25 cellular contexts compared by ENCODE assay signal in genomic region chr4:84894621-84895020, GRCh38.
"Had no signal": no experiment of that assay in that cellular context is flagged by ENCODE, and none has a peak within 500 bp of the region (broad histone marks: within the 10 kb centered on the region; RNA-seq: fewer than 3 reads in every experiment).

No MANE protein-coding gene starts in this region.

- FAIRE-seq: endothelial cell of umbilical vein, TTC549 had no signal

- DNase-seq: activated CD4-positive, alpha-beta T cell treated with anti-CD3 and anti-CD28 coated beads, Interleukin-2, amount 10 ng/mL, durations not matched to agents 24 days and 14 days; activated CD4-positive, CD25-positive, alpha-beta regulatory T cell treated with anti-CD3 and anti-CD28 coated beads, Interleukin-2, amount 50 U/mL, for 72 hours; activated CD8-positive, alpha-beta T cell treated with anti-CD3 and anti-CD28 coated beads for 36 hours; activated naive CD8-positive, alpha-beta T cell treated with anti-CD3 and anti-CD28 coated beads, Interleukin-2, amount 50 U/mL, for 24 hours; activated T-cell treated with anti-CD3 and anti-CD28 coated beads, Interleukin-2, amount 50 U/mL, for 4 hours; amygdala; central memory CD4-positive, alpha-beta T cell; esophagus squamous epithelium; foreskin melanocyte; heart right ventricle; mesendoderm; stimulated activated CD4-positive, alpha-beta T cell treated with anti-CD3 and anti-CD28 coated beads, Interleukin-12 subunit alpha, Interleukin-12 subunit beta, amount 100 ng/mL, for 4 hours; stimulated activated CD4-positive, alpha-beta T cell treated with anti-CD3 and anti-CD28 coated beads, Interleukin-4, amount 100 ng/mL, for 1 hour; stimulated activated naive CD8-positive, alpha-beta T cell treated with anti-CD3 and anti-CD28 coated beads, Interleukin-15, Interleukin-2, amounts not matched to agents 100 U/mL and 50 U/mL, for 24 hours; T-helper 9 cell; testis; WERI-Rb-1 had no signal

- H3K4me3 ChIP-seq: breast epithelium, esophagus squamous epithelium, heart right ventricle, skin epidermis, testis had no signal

- H3K9me3 ChIP-seq: breast epithelium, esophagus squamous epithelium, heart right ventricle, neutrophil, testis had no signal

- H3K36me3 ChIP-seq: breast epithelium had no signal

- H3K4me1 ChIP-seq: breast epithelium, testis had no signal

- ATAC-seq: activated CD8-positive, alpha-beta T cell treated with anti-CD3 and anti-CD28 coated beads for 36 hours; activated naive CD8-positive, alpha-beta T cell treated with anti-CD3 and anti-CD28 coated beads, Interleukin-2, amount 50 U/mL, for 24 hours; activated T-cell treated with anti-CD3 and anti-CD28 coated beads, Interleukin-2, amount 50 U/mL, for 4 hours; activated T-helper 17 cell treated with anti-CD3 and anti-CD28 coated beads, Interleukin-2, amount 50 U/mL, for 72 hours; heart right ventricle; natural killer cell treated with Interleukin-12 subunit alpha and Interleukin-12 subunit beta and Interleukin-15 and Interleukin-18, amount 100 ng/mL, for 72 hours; sciatic nerve; stimulated activated naive CD8-positive, alpha-beta T cell treated with anti-CD3 and anti-CD28 coated beads, Interleukin-15, Interleukin-2, amounts not matched to agents 100 U/mL and 50 U/mL, for 24 hours had no signal

- H3K27me3 ChIP-seq: breast epithelium, esophagus squamous epithelium, heart right ventricle, neutrophil, testis had no signal

- H3K27ac ChIP-seq: breast epithelium, esophagus squamous epithelium, heart right ventricle, neutrophil, skin epidermis, testis, WERI-Rb-1 had no signal
